In the genomic region with DNA sequence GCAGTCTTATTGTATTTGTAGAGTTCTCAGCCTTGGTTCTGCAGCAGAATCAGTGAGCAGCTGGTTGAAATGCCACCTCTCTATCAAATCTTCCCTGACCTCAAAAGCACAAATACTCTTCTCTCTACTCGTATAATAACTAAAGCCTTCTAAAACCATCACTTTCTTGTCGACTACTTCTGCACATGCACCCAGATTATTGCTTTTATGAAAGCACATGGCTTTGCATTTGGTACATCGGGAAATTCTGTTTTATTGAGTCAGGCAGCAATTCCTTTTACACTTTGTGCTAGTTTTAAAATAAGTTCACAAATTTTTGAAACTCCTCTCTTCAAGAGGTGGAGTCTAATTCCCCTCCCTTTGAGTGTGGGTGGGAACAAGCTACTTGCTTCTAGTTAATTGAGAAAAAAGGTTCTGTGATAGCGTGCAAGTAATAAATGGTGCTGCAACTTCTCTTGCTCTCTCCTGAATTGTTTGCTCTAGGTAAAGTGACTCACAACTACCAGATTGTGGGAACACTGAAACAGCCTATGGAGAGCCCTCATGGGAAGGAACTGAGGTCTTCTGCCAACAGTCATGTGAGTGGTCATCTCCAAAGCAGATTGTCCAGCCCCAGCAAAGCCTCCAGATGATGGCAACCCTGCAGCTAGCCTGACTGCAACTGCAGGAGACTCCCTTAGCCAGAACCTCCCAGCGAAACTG, we compare ENCODE assay signal across 17 cellular contexts.
"Had no signal": no experiment of that assay in that cellular context is flagged by ENCODE, and none has a peak within 500 bp of the region (broad histone marks: within the 10 kb centered on the region; RNA-seq: fewer than 3 reads in every experiment).

No MANE protein-coding gene starts in this region.

- ATAC-seq: activated CD4-positive, CD25-positive, alpha-beta regulatory T cell treated with anti-CD3 and anti-CD28 coated beads, Interleukin-2, amount 50 U/mL, for 24 hours; left lobe of liver; naive thymus-derived CD8-positive, alpha-beta T cell; stimulated activated naive B cell treated with anti-CD40 and anti-IgM and Interleukin-4, amounts not matched to agents 10 μg/mL and 1 μg/mL and 100 μg/mL, for 72 hours had no signal

- H3K9me3 Mint-ChIP-seq: activated naive CD8-positive, alpha-beta T cell treated with anti-CD3 and anti-CD28 coated beads, Interleukin-2, amount 10 ng/mL, durations not matched to agents 7 days and 5 days; activated T-helper 1 cell treated with anti-CD3 and anti-CD28 coated beads, Interleukin-12 subunit alpha, Interleukin-12 subunit beta, Interleukin-2, Interleukin-4 antibody, amounts not matched to agents 30 ng/mL and 10 ng/mL and 1 ng/mL, durations not matched to agents 14 hours and 24 hours and 36 hours; stimulated activated naive B cell treated with anti-CD40 and anti-IgM and Interleukin-4, amounts not matched to agents 10 μg/mL and 1 μg/mL and 100 μg/mL, for 72 hours had no signal

- H3K36me3 ChIP-seq: brain microvascular endothelial cell, tibial nerve, uterus had no signal

- H3K4me1 Mint-ChIP-seq: activated naive CD8-positive, alpha-beta T cell treated with anti-CD3 and anti-CD28 coated beads, Interleukin-2, amount 10 ng/mL, durations not matched to agents 7 days and 5 days; naive thymus-derived CD8-positive, alpha-beta T cell; stimulated activated naive B cell treated with anti-CD40 and anti-IgM and Interleukin-4, amounts not matched to agents 10 μg/mL and 1 μg/mL and 100 μg/mL, for 72 hours had no signal

- H3K27me3 Mint-ChIP-seq: activated naive CD8-positive, alpha-beta T cell treated with anti-CD3 and anti-CD28 coated beads, Interleukin-2, amount 10 ng/mL, durations not matched to agents 7 days and 5 days had no signal

- H3K4me1 ChIP-seq: parathyroid adenoma, tibial nerve, uterus had no signal

- H3K4me3 Mint-ChIP-seq: activated naive CD8-positive, alpha-beta T cell treated with anti-CD3 and anti-CD28 coated beads, Interleukin-2, amount 10 ng/mL, durations not matched to agents 7 days and 5 days; activated T-helper 1 cell treated with anti-CD3 and anti-CD28 coated beads, Interleukin-12 subunit alpha, Interleukin-12 subunit beta, Interleukin-2, Interleukin-4 antibody, amounts not matched to agents 30 ng/mL and 10 ng/mL and 1 ng/mL, durations not matched to agents 14 hours and 24 hours and 36 hours; naive thymus-derived CD8-positive, alpha-beta T cell; stimulated activated naive B cell treated with anti-CD40 and anti-IgM and Interleukin-4, amounts not matched to agents 10 μg/mL and 1 μg/mL and 100 μg/mL, for 72 hours had no signal

- H3K4me3 ChIP-seq: tibial nerve, uterus had no signal

- H3K36me3 Mint-ChIP-seq: activated naive CD8-positive, alpha-beta T cell treated with anti-CD3 and anti-CD28 coated beads, Interleukin-2, amount 10 ng/mL, durations not matched to agents 7 days and 5 days; naive thymus-derived CD8-positive, alpha-beta T cell; stimulated activated naive B cell treated with anti-CD40 and anti-IgM and Interleukin-4, amounts not matched to agents 10 μg/mL and 1 μg/mL and 100 μg/mL, for 72 hours had no signal

- DNase-seq: activated naive CD4-positive, alpha-beta T cell; activated naive CD8-positive, alpha-beta T cell treated with anti-CD3 and anti-CD28 coated beads, Interleukin-2, amount 10 ng/mL, durations not matched to agents 7 days and 5 days; brain microvascular endothelial cell; cerebellar nuclear complex; effector memory CD4-positive, alpha-beta T cell; hippocampal formation; mesenchymal stem cell; naive thymus-derived CD8-positive, alpha-beta T cell; retina; stimulated activated naive B cell treated with anti-CD40 and anti-IgM and Interleukin-4, amounts not matched to agents 10 μg/mL and 1 μg/mL and 100 μg/mL, for 72 hours; T-helper 9 cell; uterus had no signal

- H3K27ac Mint-ChIP-seq: activated naive CD8-positive, alpha-beta T cell treated with anti-CD3 and anti-CD28 coated beads, Interleukin-2, amount 10 ng/mL, durations not matched to agents 7 days and 5 days; activated T-helper 1 cell treated with anti-CD3 and anti-CD28 coated beads, Interleukin-12 subunit alpha, Interleukin-12 subunit beta, Interleukin-2, Interleukin-4 antibody, amounts not matched to agents 30 ng/mL and 10 ng/mL and 1 ng/mL, durations not matched to agents 14 hours and 24 hours and 36 hours; naive thymus-derived CD8-positive, alpha-beta T cell; stimulated activated naive B cell treated with anti-CD40 and anti-IgM and Interleukin-4, amounts not matched to agents 10 μg/mL and 1 μg/mL and 100 μg/mL, for 72 hours had no signal

- H3K27me3 ChIP-seq: brain microvascular endothelial cell, tibial nerve, uterus had no signal

- H3K27ac ChIP-seq: brain microvascular endothelial cell, parathyroid adenoma, tibial nerve, uterus had no signal

- H3K9me3 ChIP-seq: tibial nerve, uterus had no signal
